9 cellular contexts compared by ENCODE assay signal in genomic region chr10:86945361-86946214, GRCh38. TPM values are rescaled to one million over a fixed set of nuclear protein-coding genes. Genes with fewer than 3 reads are reported as not detected.
DNase-seq lines count a peak whose midpoint lies in the region; ATAC-seq and TF ChIP-seq lines count a peak whose summit lies in the region.
"Had no signal": no experiment of that assay in that cellular context is flagged by ENCODE, and none has a peak within 500 bp of the region (broad histone marks: within the 10 kb centered on the region; RNA-seq: fewer than 3 reads in every experiment).

No MANE protein-coding gene starts in this region.

- no TSS peak for BruUV-seq in Panc1 (replicated peaks; lab: Mats Ljungman, UMichigan)

- no peak overlapping the region for H3K4me3 Mint-ChIP-seq in progenitor cell of endocrine pancreas (ENCODE audit: low read depth)
- H3K4me3 Mint-ChIP-seq: activated T-helper 1 cell treated with anti-CD3 and anti-CD28 coated beads, Interleukin-12 subunit alpha, Interleukin-12 subunit beta, Interleukin-2, Interleukin-4 antibody, amounts not matched to agents 30 ng/mL and 10 ng/mL and 1 ng/mL, durations not matched to agents 14 hours and 24 hours and 36 hours had no signal

- intact Hi-C loops in Panc1 (cut with micrococcal nuclease; ENCODE audit: unreplicated experiment) = no loop called here

- no peaks in the 10 kb centered on the region for H3K4me1 ChIP-seq in Panc1 (ENCODE audit: control insufficient read depth, insufficient read depth, low read length)

- H3K9me3 ChIP-seq in Panc1 (ENCODE audit: control insufficient read depth, insufficient read depth, low read depth, low read length) = no peaks in the 10 kb centered on the region

- DNase-seq in EH (ENCODE audit: low read depth) = peak; percentile 44
- DNase-seq in Panc1 (ENCODE audit: low read depth, low spot score) = no peak
- DNase-seq in fibroblast of villous mesenchyme (ENCODE audit: low read depth) = peak; percentile 36
- DNase-seq in progenitor cell of endocrine pancreas (ENCODE audit: low spot score, unreplicated experiment) = no peak
- DNase-seq in activated naive CD4-positive, alpha-beta T cell treated with anti-CD3 and anti-CD28 coated beads, Interleukin-2, amount 50 U/mL, for 16 hours = no peak
- no peak for DNase-seq in stimulated activated CD4-positive, alpha-beta T cell treated with anti-CD3 and anti-CD28 coated beads, Interleukin-15, amount 100 ng/mL, for 24 hours

- H3K27ac Mint-ChIP-seq in progenitor cell of endocrine pancreas = no peak overlapping the region
- H3K27ac Mint-ChIP-seq: activated T-helper 1 cell treated with anti-CD3 and anti-CD28 coated beads, Interleukin-12 subunit alpha, Interleukin-12 subunit beta, Interleukin-2, Interleukin-4 antibody, amounts not matched to agents 30 ng/mL and 10 ng/mL and 1 ng/mL, durations not matched to agents 14 hours and 24 hours and 36 hours had no signal

- TF ChIP-seq CTCF in Panc1 (IDR thresholded peaks at IDR 0.05) = no peak; the same call in 1 of the 2 replicates
- TF ChIP-seq CTCF in fibroblast of villous mesenchyme (IDR thresholded peaks at IDR 0.05; ENCODE audit: insufficient read depth, low read depth, low read length) = peak; percentile 44
- TF ChIP-seq CTCF in progenitor cell of endocrine pancreas (IDR thresholded peaks at IDR 0.05; ENCODE audit: unreplicated experiment) = peak; percentile 56

- H3K27ac ChIP-seq in Panc1 (ENCODE audit: low read length) = no peak overlapping the region

- POLR2A ChIA-PET in Panc1 (lab: Charles Lee) = no interaction called here

- no peaks in the 10 kb centered on the region for H3K36me3 ChIP-seq in Panc1 (ENCODE audit: control insufficient read depth, insufficient read depth, low read length)

- ATAC-seq in Panc1 (peak; percentile 62), HG03280 (IDR thresholded peaks at IDR 0.05; ENCODE audit: unreplicated experiment) (no peak), HG02610 (IDR thresholded peaks at IDR 0.05; ENCODE audit: unreplicated experiment) (no peak)

- no peaks in the 10 kb centered on the region for H3K36me3 Mint-ChIP-seq in progenitor cell of endocrine pancreas (ENCODE audit: insufficient read depth)

- H3K9me3 Mint-ChIP-seq in progenitor cell of endocrine pancreas (ENCODE audit: low read depth) = peaks cover 4% of the 10 kb centered on the region
- H3K9me3 Mint-ChIP-seq: activated T-helper 1 cell treated with anti-CD3 and anti-CD28 coated beads, Interleukin-12 subunit alpha, Interleukin-12 subunit beta, Interleukin-2, Interleukin-4 antibody, amounts not matched to agents 30 ng/mL and 10 ng/mL and 1 ng/mL, durations not matched to agents 14 hours and 24 hours and 36 hours had no signal

- H3K4me3 ChIP-seq in Panc1 (ENCODE audit: low read depth in 2 of 2, low read length in 2 of 2) (no peak overlapping the region), fibroblast of villous mesenchyme (ENCODE audit: low read depth, low read length) (no peak overlapping the region)

- no peaks in the 10 kb centered on the region for H3K27me3 ChIP-seq in Panc1 (ENCODE audit: control insufficient read depth, insufficient read depth, low read length)

- CTCF ChIA-PET in Panc1 (lab: Charles Lee) = interaction anchor here (1.2 to 1.8 kb wide), 3 partner anchors 11 to 21 kb away, joined by 3 to 15 read pairs (median 5); no protein-coding TSS in a partner anchor

- in situ Hi-C loops in Panc1 (cut with HindIII; ENCODE audit: low pct_unique_long_range_greater_than_20kb, low sequenced_read_pairs) = no loop called here

- H3K4me1 Mint-ChIP-seq in progenitor cell of endocrine pancreas (ENCODE audit: low read depth) = peaks cover 9% of the 10 kb centered on the region

- H3K27me3 Mint-ChIP-seq in progenitor cell of endocrine pancreas = peaks cover 7% of the 10 kb centered on the region

RNA-seq across cellular contexts. Expression of gene MMRN2, which starts 11.8 kb away (rescaled TPM):
- total RNA-seq in Panc1 (2021; ENCODE audit: unreplicated experiment) (1.0 TPM), fibroblast of villous mesenchyme (0.86 and 2.3 TPM in 2 replicates), progenitor cell of endocrine pancreas (1.5 and 1.6 TPM in 2 replicates)
- polyA plus RNA-seq in Panc1 (2012; ENCODE audit: insufficient read length) = 1.1 TPM
- total RNA-seq: activated T-helper 1 cell treated with anti-CD3 and anti-CD28 coated beads, Interleukin-12 subunit alpha, Interleukin-12 subunit beta, Interleukin-2, Interleukin-4 antibody, amounts not matched to agents 30 ng/mL and 10 ng/mL and 1 ng/mL, durations not matched to agents 14 hours and 24 hours and 36 hours had no signal

RNA-seq across cellular contexts. Expression of gene SNCG, which starts 12.8 kb away (rescaled TPM):
- total RNA-seq in Panc1 (2021; ENCODE audit: unreplicated experiment) (5.2 TPM), fibroblast of villous mesenchyme (3.5 and 4.8 TPM in 2 replicates), progenitor cell of endocrine pancreas (14.6 and 17.5 TPM in 2 replicates)
- 10.0 TPM for polyA plus RNA-seq in Panc1 (2012; ENCODE audit: insufficient read length)

RNA-seq across cellular contexts. Expression of gene ADIRF, which starts 22.7 kb away (rescaled TPM):
- total RNA-seq in Panc1 (2021; ENCODE audit: unreplicated experiment) = 14.8 TPM
- 26.4 TPM for polyA plus RNA-seq in Panc1 (2012; ENCODE audit: insufficient read length)
- 2.6 and 5.2 TPM in 2 replicates for total RNA-seq in fibroblast of villous mesenchyme
- total RNA-seq in progenitor cell of endocrine pancreas = not detected in 2 replicates
- total RNA-seq: activated T-helper 1 cell treated with anti-CD3 and anti-CD28 coated beads, Interleukin-12 subunit alpha, Interleukin-12 subunit beta, Interleukin-2, Interleukin-4 antibody, amounts not matched to agents 30 ng/mL and 10 ng/mL and 1 ng/mL, durations not matched to agents 14 hours and 24 hours and 36 hours had no signal

Comparison
In these comparisons a context has a peak if more than half of its experiments do, and no peak if none do; other contexts are left out.
1. DNase-seq: peak in EH (single experiment) and fibroblast of villous mesenchyme (single experiment); none in Panc1 (single experiment), progenitor cell of endocrine pancreas (single experiment), activated naive CD4-positive, alpha-beta T cell treated with anti-CD3 and anti-CD28 coated beads, Interleukin-2, amount 50 U/mL, for 16 hours (single experiment) and stimulated activated CD4-positive, alpha-beta T cell treated with anti-CD3 and anti-CD28 coated beads, Interleukin-15, amount 100 ng/mL, for 24 hours (single experiment).